In genomic region chr15:63824570-63824969, GRCh38 we compare ENCODE assay signal across 15 cellular contexts. TPM values are rescaled to one million over a fixed set of nuclear protein-coding genes. Genes with fewer than 3 reads are reported as not detected.
A peak's percentile ranks its signal among the peaks of the same experiment; 100 is the strongest.
DNase-seq lines count a peak whose midpoint lies in the region; ATAC-seq and TF ChIP-seq lines count a peak whose summit lies in the region.
"Had no signal": no experiment of that assay in that cellular context is flagged by ENCODE, and none has a peak within 500 bp of the region (broad histone marks: within the 10 kb centered on the region; RNA-seq: fewer than 3 reads in every experiment).

No MANE protein-coding gene starts in this region.

- peaks cover 95% of the 10 kb centered on the region for H3K79me2 ChIP-seq in GM23338 (replicated peaks; ENCODE audit: insufficient read depth)

- no peak overlapping the region for H3K4me2 ChIP-seq in GM23338

- H3K9me3 Mint-ChIP-seq in activated naive CD4-positive, alpha-beta T cell treated with anti-CD3 and anti-CD28 coated beads, Interleukin-2, amount 50 U/mL, for 24 hours = no peaks in the 10 kb centered on the region
- no peaks in the 10 kb centered on the region for H3K9me3 Mint-ChIP-seq in activated naive CD4-positive, alpha-beta T cell treated with anti-CD3 and anti-CD28 coated beads, Interleukin-2, amount 50 U/mL, for 72 hours
- H3K9me3 Mint-ChIP-seq in GM23338 = no peaks in the 10 kb centered on the region
- H3K9me3 Mint-ChIP-seq in activated T-helper 17 cell treated with anti-CD3 and anti-CD28 coated beads, Interleukin-2, amount 50 U/mL, for 72 hours = no peaks in the 10 kb centered on the region
- H3K9me3 Mint-ChIP-seq in stimulated activated memory B cell treated with anti-CD40 and anti-IgM and Interleukin-4, amounts not matched to agents 10 μg/mL and 1 μg/mL and 100 μg/mL, for 72 hours = no peaks in the 10 kb centered on the region
- H3K9me3 Mint-ChIP-seq: CD8-positive, alpha-beta memory T cell had no signal

- H3K9me2 ChIP-seq in GM23338 (ENCODE audit: insufficient read depth) = no peaks in the 10 kb centered on the region

- no peaks in the 10 kb centered on the region for H3K27me3 ChIP-seq in GM23338 (ENCODE audit: insufficient read depth)
- H3K27me3 ChIP-seq: BE2C had no signal

- H3K4me1 Mint-ChIP-seq in activated naive CD4-positive, alpha-beta T cell treated with anti-CD3 and anti-CD28 coated beads, Interleukin-2, amount 50 U/mL, for 24 hours = peaks cover 86% of the 10 kb centered on the region
- peaks cover 2% of the 10 kb centered on the region; the same call in 2 of the 3 replicates for H3K4me1 Mint-ChIP-seq in GM23338
- H3K4me1 Mint-ChIP-seq in activated T-helper 17 cell treated with anti-CD3 and anti-CD28 coated beads, Interleukin-2, amount 50 U/mL, for 72 hours = peaks cover 39% of the 10 kb centered on the region
- H3K4me1 Mint-ChIP-seq in stimulated activated memory B cell treated with anti-CD40 and anti-IgM and Interleukin-4, amounts not matched to agents 10 μg/mL and 1 μg/mL and 100 μg/mL, for 72 hours = peaks cover 85% of the 10 kb centered on the region

- no peaks in the 10 kb centered on the region for H3K36me3 ChIP-seq in GM23338 (ENCODE audit: insufficient read depth)
- H3K36me3 ChIP-seq: BE2C had no signal

- H3K27ac ChIP-seq in GM23338 (ENCODE audit: low read depth) = no peak overlapping the region
- H3K27ac ChIP-seq: C4-2B, HL-60 had no signal

- no peaks in the 10 kb centered on the region for H3K27me3 Mint-ChIP-seq in activated naive CD4-positive, alpha-beta T cell treated with anti-CD3 and anti-CD28 coated beads, Interleukin-2, amount 50 U/mL, for 24 hours
- H3K27me3 Mint-ChIP-seq in GM23338 (ENCODE audit: insufficient read depth, low read depth, poor library complexity) = peaks cover 2% of the 10 kb centered on the region
- no peaks in the 10 kb centered on the region for H3K27me3 Mint-ChIP-seq in activated T-helper 17 cell treated with anti-CD3 and anti-CD28 coated beads, Interleukin-2, amount 50 U/mL, for 72 hours
- H3K27me3 Mint-ChIP-seq in stimulated activated memory B cell treated with anti-CD40 and anti-IgM and Interleukin-4, amounts not matched to agents 10 μg/mL and 1 μg/mL and 100 μg/mL, for 72 hours = no peaks in the 10 kb centered on the region

- H3K27ac Mint-ChIP-seq in activated naive CD4-positive, alpha-beta T cell treated with anti-CD3 and anti-CD28 coated beads, Interleukin-2, amount 50 U/mL, for 24 hours = peak overlapping the region; percentile 60
- peak overlapping the region in 1 of 2 donors; percentile 78 for H3K27ac Mint-ChIP-seq in activated naive CD4-positive, alpha-beta T cell treated with anti-CD3 and anti-CD28 coated beads, Interleukin-2, amount 50 U/mL, for 72 hours
- H3K27ac Mint-ChIP-seq in GM23338 = peak overlapping the region; percentile 3; the same call in 1 of the 2 replicates
- H3K27ac Mint-ChIP-seq in activated T-helper 17 cell treated with anti-CD3 and anti-CD28 coated beads, Interleukin-2, amount 50 U/mL, for 72 hours = peak overlapping the region; percentile 3
- peak overlapping the region; percentile 9 for H3K27ac Mint-ChIP-seq in stimulated activated memory B cell treated with anti-CD40 and anti-IgM and Interleukin-4, amounts not matched to agents 10 μg/mL and 1 μg/mL and 100 μg/mL, for 72 hours

- H2AFZ ChIP-seq in GM23338 = no peak overlapping the region

- H3K36me3 Mint-ChIP-seq in activated naive CD4-positive, alpha-beta T cell treated with anti-CD3 and anti-CD28 coated beads, Interleukin-2, amount 50 U/mL, for 24 hours = peaks cover 5% of the 10 kb centered on the region
- peaks cover 0 to 4% of the 10 kb centered on the region in 2 donors for H3K36me3 Mint-ChIP-seq in activated naive CD4-positive, alpha-beta T cell treated with anti-CD3 and anti-CD28 coated beads, Interleukin-2, amount 50 U/mL, for 72 hours
- no peaks in the 10 kb centered on the region for H3K36me3 Mint-ChIP-seq in GM23338 (ENCODE audit: low read depth)
- peaks cover 5% of the 10 kb centered on the region for H3K36me3 Mint-ChIP-seq in activated T-helper 17 cell treated with anti-CD3 and anti-CD28 coated beads, Interleukin-2, amount 50 U/mL, for 72 hours (ENCODE audit: low read depth)
- H3K36me3 Mint-ChIP-seq in stimulated activated memory B cell treated with anti-CD40 and anti-IgM and Interleukin-4, amounts not matched to agents 10 μg/mL and 1 μg/mL and 100 μg/mL, for 72 hours = peaks cover 33% of the 10 kb centered on the region

- H3K4me3 Mint-ChIP-seq in activated naive CD4-positive, alpha-beta T cell treated with anti-CD3 and anti-CD28 coated beads, Interleukin-2, amount 50 U/mL, for 24 hours = no peak overlapping the region
- no peak overlapping the region for H3K4me3 Mint-ChIP-seq in GM23338
- H3K4me3 Mint-ChIP-seq in activated T-helper 17 cell treated with anti-CD3 and anti-CD28 coated beads, Interleukin-2, amount 50 U/mL, for 72 hours = no peak overlapping the region
- no peak overlapping the region for H3K4me3 Mint-ChIP-seq in stimulated activated memory B cell treated with anti-CD40 and anti-IgM and Interleukin-4, amounts not matched to agents 10 μg/mL and 1 μg/mL and 100 μg/mL, for 72 hours
- H3K4me3 Mint-ChIP-seq: CD8-positive, alpha-beta memory T cell had no signal

- no peak overlapping the region for H3K4me3 ChIP-seq in GM23338

- no peak for DNase-seq in activated naive CD4-positive, alpha-beta T cell treated with anti-CD3 and anti-CD28 coated beads, Interleukin-2, amount 50 U/mL, for 72 hours (ENCODE audit: low spot score in 2 of 2)
- DNase-seq in GM23338 (ENCODE audit: low spot score) (no peak), NCI-H2227 treated with DMSO at 0.1 percent for 48 hours (lab: John Stamatoyannopoulos, UW) (no peak), retina (no peak)
- DNase-seq: BE2C; Caco-2; CD8-positive, alpha-beta memory T cell; DND-41; GF-D8 had no signal

- no peak for TF ChIP-seq CTCF in GM23338 (conservative IDR thresholded peaks at IDR 0.05; ENCODE audit: low read depth in 2 of 2)

- no peaks in the 10 kb centered on the region for H3F3A ChIP-seq in GM23338 (replicated peaks; ENCODE audit: low read depth)

- no peak for ATAC-seq in activated naive CD4-positive, alpha-beta T cell treated with anti-CD3 and anti-CD28 coated beads, Interleukin-2, amount 50 U/mL, for 72 hours
- ATAC-seq in GM23338 = no peak
- no peak for ATAC-seq in activated T-helper 17 cell treated with anti-CD3 and anti-CD28 coated beads, Interleukin-2, amount 50 U/mL, for 72 hours (replicated peaks)
- no peak for ATAC-seq in stimulated activated memory B cell treated with anti-CD40 and anti-IgM and Interleukin-4, amounts not matched to agents 10 μg/mL and 1 μg/mL and 100 μg/mL, for 72 hours
- ATAC-seq: HCT116 had no signal

- no peaks in the 10 kb centered on the region for H4K20me1 ChIP-seq in GM23338 (replicated peaks; ENCODE audit: insufficient read depth)

- H3K4me1 ChIP-seq in GM23338 (ENCODE audit: insufficient read depth) = peaks cover 4% of the 10 kb centered on the region; the same call in 1 of the 2 replicates
- H3K4me1 ChIP-seq: Caco-2 had no signal

TF ChIP-seq in GM23338, 12 proteins besides CTCF, POLR2A, EP300 and RAD21 (continues in another document):
- no peak for TF ChIP-seq ZNF114 (CRISPR knock-in tag; IDR thresholded peaks at IDR 0.05)

RNA-seq across cellular contexts. Expression of gene HERC1, which starts 9.2 kb away (rescaled TPM):
- total RNA-seq in activated naive CD4-positive, alpha-beta T cell treated with anti-CD3 and anti-CD28 coated beads, Interleukin-2, amount 50 U/mL, for 72 hours = 100 to 1,000 TPM in 1 of 2 donors, 10 to 100 TPM in 1; 70.4 to 112 TPM
- 78.7 and 79.4 TPM in 2 replicates for total RNA-seq in GM23338 (2014; rRNA removed; shearing (Covaris generic))
- 20.3 and 25.9 TPM in 2 replicates for polyA plus RNA-seq in GM23338 (2016; fragmentation: Nextera tagmentation; extraction: Ambion mirVana)
- total RNA-seq in activated T-helper 17 cell treated with anti-CD3 and anti-CD28 coated beads, Interleukin-2, amount 50 U/mL, for 72 hours = 10 to 100 TPM; 55.2 to 56.7 TPM
